22 cellular contexts compared by ENCODE assay signal in the genomic region with DNA sequence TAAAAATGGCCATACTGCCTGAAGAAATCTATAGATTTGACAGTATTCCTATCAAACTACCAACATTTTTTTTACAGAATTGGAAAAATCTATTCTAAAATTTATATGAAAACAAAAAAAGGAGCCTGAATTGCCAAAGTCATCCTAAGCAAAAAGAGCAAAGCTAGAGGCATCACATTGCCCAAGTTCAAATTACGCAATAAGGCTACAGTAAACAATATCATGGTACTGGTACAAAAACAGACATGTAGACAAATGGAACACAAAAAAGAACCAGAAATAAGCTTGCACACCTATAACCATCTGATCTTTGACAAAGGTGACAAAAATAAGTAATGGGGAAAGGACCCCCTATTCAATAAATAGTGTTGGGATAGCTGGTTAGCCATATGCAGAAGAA. TPM values are rescaled to one million over a fixed set of nuclear protein-coding genes. Genes with fewer than 3 reads are reported as not detected.
A peak's percentile ranks its signal among the peaks of the same experiment; 100 is the strongest.
DNase-seq lines count a peak whose midpoint lies in the region; ATAC-seq, FAIRE-seq and TF ChIP-seq lines count a peak whose summit lies in the region.
"Had no signal": no experiment of that assay in that cellular context is flagged by ENCODE, and none has a peak within 500 bp of the region (broad histone marks: within the 10 kb centered on the region; RNA-seq: fewer than 3 reads in every experiment).

No MANE protein-coding gene starts in this region.

- no peak overlapping the region for H3K4me2 ChIP-seq in HepG2 (ENCODE audit: low read depth, low read length)

- TF ChIP-seq EP300 in Ishikawa (IDR thresholded peaks at IDR 0.05; ENCODE audit: borderline replicate concordance) (no peak), HepG2 (IDR thresholded peaks at IDR 0.05; ENCODE audit: low read depth in 2 of 2, low read length in 2 of 2) (no peak), HepG2 (CRISPR knock-in tag; IDR thresholded peaks at IDR 0.05; ENCODE audit: borderline replicate concordance) (no peak)

- TF ChIP-seq POLR2A in HepG2 (IDR thresholded peaks at IDR 0.05; ENCODE audit: insufficient read depth in 1 of 2, low read depth in 2 of 2, low read length in 2 of 2) (no peak), esophagus squamous epithelium (IDR thresholded peaks at IDR 0.05) (no peak)

- no peak overlapping the region for H2AFZ ChIP-seq in HepG2 (ENCODE audit: low read length)

- no peak for ATAC-seq in HepG2
- no peak for ATAC-seq in GM19397 (IDR thresholded peaks at IDR 0.05; ENCODE audit: unreplicated experiment)

- H3K27me3 ChIP-seq in HepG2 (ENCODE audit: control insufficient read depth in 1 of 2, insufficient read depth in 2 of 2, low read length in 2 of 2) = no peaks in the 10 kb centered on the region
- H3K27me3 ChIP-seq in esophagus squamous epithelium = no peaks in the 10 kb centered on the region
- no peaks in the 10 kb centered on the region for H3K27me3 ChIP-seq in effector memory CD4-positive, alpha-beta T cell (replicated peaks; ENCODE audit: control insufficient read depth, insufficient read depth, low read length, poor library complexity, severe bottlenecking)

- CTCF ChIA-PET in HepG2 (lab: Yijun Ruan, JAX; ENCODE audit: low intra/inter-chr PET ratio, low total read pairs) = no interaction called here

- no peaks in the 10 kb centered on the region for H3K79me2 ChIP-seq in HepG2 (ENCODE audit: insufficient read depth, low read length)

- TF ChIP-seq CTCF in HepG2 (CRISPR knock-in tag; IDR thresholded peaks at IDR 0.05) (no peak), esophagus squamous epithelium (IDR thresholded peaks at IDR 0.05) (no peak)

- H3K4me3 ChIP-seq in HepG2 (replicated peaks in 1 of 3; ENCODE audit: insufficient read depth in 1 of 3, low read depth in 2 of 3, low read length in 3 of 3) = no peak overlapping the region
- H3K4me3 ChIP-seq in esophagus squamous epithelium = no peak overlapping the region
- no peak overlapping the region for H3K4me3 ChIP-seq in effector memory CD4-positive, alpha-beta T cell (ENCODE audit: insufficient read depth, low read depth, low read length, poor library complexity, severe bottlenecking)

- no peaks in the 10 kb centered on the region for H3K9me3 ChIP-seq in HepG2 (ENCODE audit: low read length)
- H3K9me3 ChIP-seq in esophagus squamous epithelium = no peaks in the 10 kb centered on the region
- H3K9me3 ChIP-seq in effector memory CD4-positive, alpha-beta T cell (ENCODE audit: control insufficient read depth, low read length) = no peaks in the 10 kb centered on the region

- no peaks in the 10 kb centered on the region for H4K20me1 ChIP-seq in HepG2 (ENCODE audit: insufficient read depth, low read length)

- WGBS in HepG2 (ENCODE audit: low lambda C conversion rate) = 10% methylated on average over 1 of the region's 1 CpG
- 91 to 95% methylated on average over 1 of the region's 1 CpG for WGBS in esophagus squamous epithelium, 2 donors

- intact Hi-C loops in HepG2 (cut with micrococcal nuclease; ENCODE audit: unreplicated experiment) = no loop called here
- intact Hi-C loops in esophagus squamous epithelium (cut with DNase I) = no loop called here

- no peak for TF ChIP-seq RAD21 in Ishikawa (IDR thresholded peaks at IDR 0.05; ENCODE audit: low read depth)
- no peak for TF ChIP-seq RAD21 in HepG2 (CRISPR knock-in tag; IDR thresholded peaks at IDR 0.05)

- no peak overlapping the region for H3K27ac ChIP-seq in HepG2 (ENCODE audit: extremely low read length, insufficient read depth, low read length)
- no peak overlapping the region for H3K27ac ChIP-seq in esophagus squamous epithelium
- H3K27ac ChIP-seq in effector memory CD4-positive, alpha-beta T cell (ENCODE audit: insufficient read depth, low read length, poor library complexity, severe bottlenecking) = no peak overlapping the region

- DNase-seq in MV-4-11 (lab: John Stamatoyannopoulos, UW) = peak; percentile 5
- DNase-seq in HepG2 (ENCODE audit: low spot score) = no peak
- DNase-seq in esophagus squamous epithelium (lab: John Stamatoyannopoulos, UW) = no peak
- no peak for DNase-seq in effector memory CD4-positive, alpha-beta T cell
- DNase-seq: C1 segment of cervical spinal cord; Calu3; CD4-positive, alpha-beta memory T cell; COR-L47; DMS53; DMS79 treated with DMSO at 0.1 percent for 48 hours; GF-D8; GOT3; H7; HCEC 1CT had no signal

- H3K4me1 ChIP-seq in HepG2 (ENCODE audit: insufficient read depth, low read length) (no peaks in the 10 kb centered on the region), esophagus squamous epithelium (no peaks in the 10 kb centered on the region)
- no peaks in the 10 kb centered on the region for H3K4me1 ChIP-seq in effector memory CD4-positive, alpha-beta T cell (ENCODE audit: control insufficient read depth, insufficient read depth, low read length, poor library complexity, severe bottlenecking)

- H3K36me3 ChIP-seq in HepG2 (replicated peaks in 1 of 2; ENCODE audit: control insufficient read depth in 1 of 2, insufficient read depth in 2 of 2, low read length in 2 of 2) (no peaks in the 10 kb centered on the region), esophagus squamous epithelium (no peaks in the 10 kb centered on the region)
- H3K36me3 ChIP-seq in effector memory CD4-positive, alpha-beta T cell (ENCODE audit: control insufficient read depth, insufficient read depth, low read length) = no peaks in the 10 kb centered on the region

- no TSS peak for BruUV-seq in HepG2 (replicated peaks; lab: Mats Ljungman, UMichigan)

- no peak overlapping the region for H3K9ac ChIP-seq in HepG2 (ENCODE audit: insufficient read depth, low read depth, low read length)

- no peak for FAIRE-seq in HepG2 (lab: Jason Lieb, UNC)
- FAIRE-seq: GM12891, GM18507 had no signal

- in situ Hi-C loops in HepG2 (cut with HindIII; ENCODE audit: extremely low pct_ligation_motif_present, low pct_unique_long_range_greater_than_20kb) = no loop called here

- POLR2A ChIA-PET in HepG2 (lab: Yijun Ruan, JAX) = no interaction called here

TF ChIP-seq in Ishikawa, 13 proteins besides CTCF, POLR2A, EP300 and RAD21 (continues in another document):
- no peak for TF ChIP-seq TCF12 (IDR thresholded peaks at IDR 0.05; ENCODE audit: low read depth)
- TF ChIP-seq, protein P1, sequence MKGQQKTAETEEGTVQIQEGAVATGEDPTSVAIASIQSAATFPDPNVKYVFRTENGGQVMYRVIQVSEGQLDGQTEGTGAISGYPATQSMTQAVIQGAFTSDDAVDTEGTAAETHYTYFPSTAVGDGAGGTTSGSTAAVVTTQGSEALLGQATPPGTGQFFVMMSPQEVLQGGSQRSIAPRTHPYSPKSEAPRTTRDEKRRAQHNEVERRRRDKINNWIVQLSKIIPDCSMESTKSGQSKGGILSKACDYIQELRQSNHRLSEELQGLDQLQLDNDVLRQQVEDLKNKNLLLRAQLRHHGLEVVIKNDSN (IDR thresholded peaks at IDR 0.05) = no peak

TF ChIP-seq in HepG2, 621 proteins besides CTCF, POLR2A, EP300 and RAD21:
- TF ChIP-seq CEBPB (IDR thresholded peaks at IDR 0.05; ENCODE audit: borderline replicate concordance, low read depth, low read length) (peak; percentile 91), JUNB (CRISPR knock-in tag; IDR thresholded peaks at IDR 0.05; ENCODE audit: borderline replicate concordance) (no peak), CEBPG (CRISPR knock-in tag; IDR thresholded peaks at IDR 0.05) (peak; percentile 82), NR2C2 (CRISPR knock-in tag; IDR thresholded peaks at IDR 0.05; ENCODE audit: borderline replicate concordance) (no peak), FOXP1 (IDR thresholded peaks at IDR 0.05) (no peak), FOXP1 (CRISPR knock-in tag; IDR thresholded peaks at IDR 0.05) (peak; percentile 38; the same call in 1 of the 2 replicates)

RNA-seq across cellular contexts. Expression of a gene that starts 50.2 kb away (rescaled TPM):
- total RNA-seq in HepG2 (2016; rRNA removed; fragmentation: Illumina TruSeq; extraction: Trizol) (0.02 TPM in 1 of 2 replicates, not detected in the other), esophagus squamous epithelium (under 1 TPM; 0.31 to 0.97 (median 0.72) TPM)
- total RNA-seq in HepG2 (2016; cell fraction: cytosol; rRNA removed; fragmentation: Illumina TruSeq; extraction: Trizol; ENCODE audit: low read depth) = not detected in 2 replicates
- total RNA-seq in HepG2 (2016; cell fraction: insoluble cytoplasmic fraction; rRNA removed; fragmentation: Illumina TruSeq; extraction: Trizol) = 0.03 TPM in 1 of 2 replicates, not detected in the other
- total RNA-seq in HepG2 (2016; cell fraction: membrane; rRNA removed; fragmentation: Illumina TruSeq; extraction: Trizol) = not detected in 2 replicates
- not detected in 2 replicates for total RNA-seq in HepG2 (2016; cell fraction: nucleus; rRNA removed; fragmentation: Illumina TruSeq; extraction: Trizol)
- polyA plus RNA-seq in HepG2 (2011; rRNA removed) = not detected in 2 replicates
- polyA plus RNA-seq in HepG2 (2011; cell fraction: cytosol; rRNA removed) = not detected in 2 replicates
- polyA plus RNA-seq in HepG2 (2011; cell fraction: nucleus; rRNA removed) = not detected in 2 replicates
- not detected in 2 replicates for polyA plus RNA-seq in HepG2 (2012)
- not detected in 2 replicates for polyA plus RNA-seq in HepG2 (2016; cell fraction: cytosol; fragmentation: Illumina TruSeq; extraction: Trizol; ENCODE audit: low read depth)
- not detected in 2 replicates for polyA plus RNA-seq in HepG2 (2016; cell fraction: insoluble cytoplasmic fraction; fragmentation: Illumina TruSeq; extraction: Trizol; ENCODE audit: low read depth)
- polyA plus RNA-seq in HepG2 (2016; cell fraction: membrane; fragmentation: Illumina TruSeq; extraction: Trizol; ENCODE audit: low read depth) = not detected in 2 replicates
- polyA plus RNA-seq in HepG2 (2016; cell fraction: nucleus; fragmentation: Illumina TruSeq; extraction: Trizol; ENCODE audit: insufficient read depth, low read depth) = not detected in 2 replicates
- 0.09 TPM in 1 of 2 replicates, not detected in the other for polyA minus RNA-seq in HepG2 (2011; rRNA and poly(A)+ RNA removed; ENCODE audit: low replicate concordance)
- not detected in 2 replicates for polyA minus RNA-seq in HepG2 (2011; cell fraction: cytosol; rRNA and poly(A)+ RNA removed)
- polyA minus RNA-seq in HepG2 (2011; cell fraction: nucleus; rRNA and poly(A)+ RNA removed) = not detected in 2 replicates
- total RNA-seq: A172; A673; Calu3; CD4-positive, alpha-beta memory T cell; Daoy; G401 had no signal
- polyA plus RNA-seq: CD4-positive, alpha-beta memory T cell had no signal
